ENCODE assay signal across 8 cellular contexts in genomic region chr19:1853295-1854031, GRCh38. TPM values are rescaled to one million over a fixed set of nuclear protein-coding genes. Genes with fewer than 3 reads are reported as not detected.
DNase-seq lines count a peak whose midpoint lies in the region; ATAC-seq and TF ChIP-seq lines count a peak whose summit lies in the region.

No MANE protein-coding gene starts in this region.

- no peaks in the 10 kb centered on the region for H3K27me3 Mint-ChIP-seq in CD4-positive, alpha-beta memory T cell

- ATAC-seq in GM21360 (IDR thresholded peaks at IDR 0.05; ENCODE audit: unreplicated experiment) = no peak

- CTCF ChIA-PET in CD4-positive, alpha-beta memory T cell (lab: Charles Lee; ENCODE audit: partially characterized antibody) = interaction anchor here (0.6 to 1.2 kb wide), 3 partner anchors 11 to 44 kb away, joined by 3 read pairs; no protein-coding TSS in a partner anchor

- H3K9me3 Mint-ChIP-seq in CD4-positive, alpha-beta memory T cell = peaks cover 0 to 4% (median 0%) of the 10 kb centered on the region in 8 donors

- H3K4me3 ChIP-seq in CD4-positive, alpha-beta memory T cell (ENCODE audit: low read length in 2 of 2) = no peak overlapping the region
- H3K4me3 ChIP-seq in fibroblast of lung (replicated peaks in 1 of 4; ENCODE audit: control extremely low read depth in 1 of 4, insufficient read depth in 1 of 4, low read depth in 3 of 4, low read length in 4 of 4) (no peak overlapping the region), neutrophil (ENCODE audit: low read depth in 1 of 2, low read length in 1 of 2) (peak overlapping the region in 1 of 2 experiments; percentile 51), tibial artery (no peak overlapping the region)

- H3K9ac ChIP-seq in fibroblast of lung (ENCODE audit: insufficient read depth, low read length) = no peak overlapping the region

- H3K4me3 Mint-ChIP-seq in CD4-positive, alpha-beta memory T cell = peak overlapping the region; percentile 73 to 93 (median 80)

- H3K36me3 Mint-ChIP-seq in CD4-positive, alpha-beta memory T cell = peaks cover 0 to 7% of the 10 kb centered on the region in 2 donors

- no peak overlapping the region for H2AFZ ChIP-seq in fibroblast of lung (ENCODE audit: low read length)

- peaks cover 76% of the 10 kb centered on the region for H3K4me1 ChIP-seq in CD4-positive, alpha-beta memory T cell (ENCODE audit: insufficient read depth, low read length)
- H3K4me1 ChIP-seq in fibroblast of lung (ENCODE audit: control insufficient read depth, extremely low read depth, insufficient read depth, low read length) (peaks cover 37% of the 10 kb centered on the region), neutrophil (ENCODE audit: control insufficient read depth in 1 of 2, insufficient read depth in 1 of 2, low read depth in 1 of 2, low read length in 1 of 2) (peaks cover 77 to 85% of the 10 kb centered on the region in 2 experiments), tibial artery (peaks cover 0 to 61% (median 29%) of the 10 kb centered on the region in 4 donors)

- no peak overlapping the region for H3K27ac ChIP-seq in CD4-positive, alpha-beta memory T cell (ENCODE audit: low read depth, low read length)
- H3K27ac ChIP-seq in fibroblast of lung (ENCODE audit: insufficient read depth, low read length) (no peak overlapping the region), neutrophil (peak overlapping the region; percentile 98), tibial artery (no peak overlapping the region)

- no peak overlapping the region for H3K4me2 ChIP-seq in fibroblast of lung (ENCODE audit: extremely low read depth, insufficient read depth, low read length)

- TF ChIP-seq CTCF in fibroblast of lung (conservative IDR thresholded peaks at IDR 0.05 in 1 of 2, IDR thresholded peaks at IDR 0.05 in 1 of 2; ENCODE audit: low read depth in 1 of 2, low read length in 2 of 2) = peak; percentile 82 to 90
- peak; percentile 100 for TF ChIP-seq CTCF in neutrophil (IDR thresholded peaks at IDR 0.05)
- TF ChIP-seq CTCF in tibial artery (IDR thresholded peaks at IDR 0.05) = peak; percentile 68 to 83

- H3K9me3 ChIP-seq in CD4-positive, alpha-beta memory T cell (ENCODE audit: control insufficient read depth in 1 of 2, low read length in 2 of 2) = no peaks in the 10 kb centered on the region
- no peaks in the 10 kb centered on the region for H3K9me3 ChIP-seq in fibroblast of lung (ENCODE audit: control insufficient read depth, insufficient read depth, low read depth, low read length)
- H3K9me3 ChIP-seq in neutrophil = no peaks in the 10 kb centered on the region
- no peaks in the 10 kb centered on the region for H3K9me3 ChIP-seq in tibial artery

- peaks cover 29 to 70% (median 46%) of the 10 kb centered on the region in 4 donors for H3K4me1 Mint-ChIP-seq in CD4-positive, alpha-beta memory T cell

- intact Hi-C loops in CD4-positive, alpha-beta memory T cell (cut with micrococcal nuclease) = loop anchor here (1.0 kb wide), 1 partner anchor 52 kb away; the partner anchor contains the start of genes ADAT3 and SCAMP4
- intact Hi-C loops in tibial artery (cut with DNase I; ENCODE audit: low total_unique reads) = no loop called here

- H3K36me3 ChIP-seq in CD4-positive, alpha-beta memory T cell (ENCODE audit: insufficient read depth, low read length) = no peaks in the 10 kb centered on the region
- H3K36me3 ChIP-seq in fibroblast of lung (ENCODE audit: control insufficient read depth, insufficient read depth, low read length) = no peaks in the 10 kb centered on the region
- H3K36me3 ChIP-seq in neutrophil = peaks cover 9% of the 10 kb centered on the region
- H3K36me3 ChIP-seq in tibial artery = peaks cover 0 to 7% (median 0%) of the 10 kb centered on the region in 3 donors

- DNase-seq in CD4-positive, alpha-beta memory T cell = peak; percentile 75 to 84 (median 77)
- DNase-seq in HK-2 (ENCODE audit: unreplicated experiment) (peak; percentile 86), RKO (ENCODE audit: low spot score) (peak; percentile 87), activated T-helper 1 cell treated with Interleukin-2 at 50 U/mL for 16 hours (ENCODE audit: low read depth) (peak; percentile 64), fibroblast of lung (ENCODE audit: low read depth in 2 of 2) (peak; percentile 57 to 74), tibial artery (peak; percentile 70 to 88)

- H3K27ac Mint-ChIP-seq in CD4-positive, alpha-beta memory T cell = peak overlapping the region; percentile 92 to 96 (median 93)

- H3K27me3 ChIP-seq in CD4-positive, alpha-beta memory T cell (ENCODE audit: insufficient read depth, low read length) = no peaks in the 10 kb centered on the region
- H3K27me3 ChIP-seq in fibroblast of lung (ENCODE audit: control insufficient read depth, insufficient read depth, low read length) = no peaks in the 10 kb centered on the region
- peaks cover 16% of the 10 kb centered on the region for H3K27me3 ChIP-seq in neutrophil
- H3K27me3 ChIP-seq in tibial artery = peaks cover 0 to 3% of the 10 kb centered on the region in 2 donors

- POLR2A ChIA-PET in CD4-positive, alpha-beta memory T cell (lab: Charles Lee; ENCODE audit: partially characterized antibody) = interaction anchor here (0.9 to 1.2 kb wide), 2 partner anchors 11 to 232 kb away, joined by 3 read pairs; no protein-coding TSS in a partner anchor

- peaks cover 47% of the 10 kb centered on the region for H3K79me2 ChIP-seq in fibroblast of lung (ENCODE audit: control insufficient read depth, insufficient read depth, low read length)

- no peaks in the 10 kb centered on the region for H4K20me1 ChIP-seq in fibroblast of lung (ENCODE audit: control insufficient read depth, extremely low read depth, insufficient read depth, low read length)

RNA-seq across cellular contexts. Expression of gene REXO1, which starts 5.2 kb away (rescaled TPM):
- total RNA-seq in CD4-positive, alpha-beta memory T cell = 10 to 100 TPM; 57.1 to 57.3 TPM
- polyA plus RNA-seq in CD4-positive, alpha-beta memory T cell = 10 to 100 TPM in 1 of 2 donors, 1 to 10 TPM in 1; 1.5 to 11.9 TPM
- total RNA-seq in fibroblast of lung = 4.1 and 6.8 TPM in 2 replicates
- polyA plus RNA-seq in fibroblast of lung = 6.1 and 12.0 TPM in 2 replicates
- 12.0 and 20.9 TPM in 2 replicates for polyA plus RNA-seq in fibroblast of lung (2012)
- 39.0 and 40.1 TPM in 2 replicates for polyA minus RNA-seq in fibroblast of lung (ENCODE audit: low replicate concordance)

RNA-seq across cellular contexts. Expression of gene KLF16, which starts 9.9 kb away (rescaled TPM):
- total RNA-seq in CD4-positive, alpha-beta memory T cell = 10 to 100 TPM; 17.9 to 19.3 TPM
- polyA plus RNA-seq in CD4-positive, alpha-beta memory T cell = 1 to 10 TPM in 1 of 2 donors, under 1 TPM in 1; 0.39 to 1.3 TPM
- 3.9 and 6.9 TPM in 2 replicates for total RNA-seq in fibroblast of lung
- polyA plus RNA-seq in fibroblast of lung = 4.2 and 5.0 TPM in 2 replicates
- 12.9 and 21.2 TPM in 2 replicates for polyA plus RNA-seq in fibroblast of lung (2012)
- polyA minus RNA-seq in fibroblast of lung (ENCODE audit: low replicate concordance) = 5.8 and 6.4 TPM in 2 replicates

RNA-seq across cellular contexts. Expression of gene ABHD17A, which starts 31.8 kb away (rescaled TPM):
- total RNA-seq in CD4-positive, alpha-beta memory T cell = 100 to 1,000 TPM; 106 to 109 TPM
- polyA plus RNA-seq in CD4-positive, alpha-beta memory T cell = 100 to 1,000 TPM; 138 to 204 TPM
- 59.1 and 74.5 TPM in 2 replicates for total RNA-seq in fibroblast of lung
- 23.0 and 25.8 TPM in 2 replicates for polyA plus RNA-seq in fibroblast of lung
- 38.3 and 53.8 TPM in 2 replicates for polyA plus RNA-seq in fibroblast of lung (2012)
- 18.9 and 29.3 TPM in 2 replicates for polyA minus RNA-seq in fibroblast of lung (ENCODE audit: low replicate concordance)

RNA-seq across cellular contexts. Expression of gene ATP8B3, which starts 41.4 kb away (rescaled TPM):
- 1 to 10 TPM; 4.9 to 5.5 TPM for total RNA-seq in CD4-positive, alpha-beta memory T cell
- polyA plus RNA-seq in CD4-positive, alpha-beta memory T cell = 1 to 10 TPM in 1 of 2 donors, under 1 TPM in 1; 0.73 to 2.3 TPM
- total RNA-seq in fibroblast of lung = 1.3 and 3.0 TPM in 2 replicates
- polyA plus RNA-seq in fibroblast of lung = 2.3 and 3.5 TPM in 2 replicates
- 2.2 and 2.6 TPM in 2 replicates for polyA plus RNA-seq in fibroblast of lung (2012)
- 3.9 and 6.0 TPM in 2 replicates for polyA minus RNA-seq in fibroblast of lung (ENCODE audit: low replicate concordance)

RNA-seq across cellular contexts. Expression of gene ADAT3, which starts 51.7 kb away (rescaled TPM):
- 1 to 10 TPM; 3.7 to 4.9 TPM for total RNA-seq in CD4-positive, alpha-beta memory T cell
- 1 to 10 TPM; 1.4 to 3.9 TPM for polyA plus RNA-seq in CD4-positive, alpha-beta memory T cell
- total RNA-seq in fibroblast of lung = 1.5 and 1.7 TPM in 2 replicates
- polyA plus RNA-seq in fibroblast of lung = 0.42 and 0.61 TPM in 2 replicates
- 1.6 and 3.8 TPM in 2 replicates for polyA plus RNA-seq in fibroblast of lung (2012)
- 0.33 and 1.5 TPM in 2 replicates for polyA minus RNA-seq in fibroblast of lung (ENCODE audit: low replicate concordance)
